ENCODE assay signal across 9 cellular contexts in the genomic region with DNA sequence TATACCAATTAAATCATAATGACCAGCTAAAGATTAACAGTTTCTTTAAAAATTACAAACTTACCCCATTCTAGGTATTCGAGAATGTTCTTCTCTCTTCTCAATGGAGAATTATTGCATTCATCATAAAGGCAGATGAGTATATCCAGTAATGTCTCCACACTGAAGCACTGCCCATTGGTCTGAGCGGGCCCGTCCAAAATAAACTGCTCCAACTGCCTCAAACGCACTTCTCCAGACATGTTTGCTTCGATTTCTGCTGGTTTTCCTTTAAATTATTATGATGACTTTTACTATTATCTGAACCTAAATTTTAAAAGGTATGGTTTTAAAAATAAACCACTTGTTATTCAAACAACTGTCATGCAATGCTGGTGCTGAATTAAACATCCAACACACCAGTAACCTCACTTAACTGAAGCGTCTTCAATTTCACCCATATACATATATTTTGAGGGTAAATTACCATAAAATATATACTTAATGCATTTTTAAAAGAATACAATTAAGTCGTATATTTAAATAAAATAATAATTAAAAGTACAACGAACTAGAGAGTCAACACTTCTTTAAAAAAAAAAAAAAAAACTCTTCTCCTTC. TPM values are rescaled to one million over a fixed set of nuclear protein-coding genes. Genes with fewer than 3 reads are reported as not detected.
DNase-seq lines count a peak whose midpoint lies in the region; ATAC-seq and TF ChIP-seq lines count a peak whose summit lies in the region.
"Had no signal": no experiment of that assay in that cellular context is flagged by ENCODE, and none has a peak within 500 bp of the region (broad histone marks: within the 10 kb centered on the region; RNA-seq: fewer than 3 reads in every experiment).

No MANE protein-coding gene starts in this region.

- no peak overlapping the region for H4K5ac ChIP-seq in H9 (ENCODE audit: insufficient read length, low read depth, low read length)

- peaks cover 21% of the 10 kb centered on the region; the same call in 1 of the 2 replicates for H3K79me2 ChIP-seq in H9 (ENCODE audit: insufficient read depth, low read length)

- no peak overlapping the region for H3K4ac ChIP-seq in H9 (ENCODE audit: low read depth, low read length)

- H3K56ac ChIP-seq in H9 (ENCODE audit: insufficient read length, low read depth, low read length): no peak overlapping the region

- peaks cover 3% of the 10 kb centered on the region for H3K27me3 Mint-ChIP-seq in H9 (ENCODE audit: low read depth)
- peaks cover 48% of the 10 kb centered on the region for H3K27me3 Mint-ChIP-seq in activated T-helper 17 cell treated with anti-CD3 and anti-CD28 coated beads, Interleukin-2, amount 50 U/mL, for 72 hours

- H3K9me3 ChIP-seq in H9 (ENCODE audit: control insufficient read depth, low read depth, low read length) (no peaks in the 10 kb centered on the region), iPS DF 6.9 (ENCODE audit: control insufficient read depth, insufficient read depth, low read length) (no peaks in the 10 kb centered on the region)
- H3K9me3 ChIP-seq: neutrophil had no signal

- H2AFZ ChIP-seq in H9 (ENCODE audit: low read length): peak overlapping the region; percentile 36

- no peak overlapping the region for H2BK20ac ChIP-seq in H9 (ENCODE audit: low read depth, low read length, poor library complexity, severe bottlenecking)

- no peak for TF ChIP-seq CTCF in H9 (conservative IDR thresholded peaks at IDR 0.05)

- H3K27ac ChIP-seq in H9 (ENCODE audit: insufficient read length, low read depth, low read length) (peak overlapping the region; percentile 65), iPS DF 6.9 (ENCODE audit: low read length) (no peak overlapping the region), skin epidermis (peak overlapping the region in 7 of 21 experiments; percentile 3 to 96 (median 90))
- H3K27ac ChIP-seq: neutrophil had no signal

- H3K9me3 Mint-ChIP-seq in H9: 0 out of 5 replicates have a peak, but pooled peaks cover 0 to 2% of the 10 kb centered on the region in 2 experiments
- no peaks in the 10 kb centered on the region for H3K9me3 Mint-ChIP-seq in activated T-helper 17 cell treated with anti-CD3 and anti-CD28 coated beads, Interleukin-2, amount 50 U/mL, for 72 hours

- H2BK12ac ChIP-seq in H9 (ENCODE audit: insufficient read length, low read depth, low read length): no peak overlapping the region

- H4K91ac ChIP-seq in H9 (ENCODE audit: insufficient read length, low read depth, low read length): no peak overlapping the region

- H3K4me1 Mint-ChIP-seq in H9: peaks cover 35 to 45% of the 10 kb centered on the region in 2 experiments
- no peaks in the 10 kb centered on the region for H3K4me1 Mint-ChIP-seq in activated T-helper 17 cell treated with anti-CD3 and anti-CD28 coated beads, Interleukin-2, amount 50 U/mL, for 72 hours

- peak overlapping the region; percentile 87 to 94 for H3K4me3 Mint-ChIP-seq in H9
- H3K4me3 Mint-ChIP-seq in activated T-helper 17 cell treated with anti-CD3 and anti-CD28 coated beads, Interleukin-2, amount 50 U/mL, for 72 hours: peak overlapping the region; percentile 78

- H3K23ac ChIP-seq in H9 (ENCODE audit: insufficient read length, low read depth, low read length): no peak overlapping the region

- peaks cover 12% of the 10 kb centered on the region for H3K23me2 ChIP-seq in H9 (ENCODE audit: insufficient read length, low read depth, low read length, poor library complexity, severe bottlenecking)

- no peaks in the 10 kb centered on the region for H3K79me1 ChIP-seq in H9 (ENCODE audit: insufficient read depth, low read depth, low read length, poor library complexity, severe bottlenecking)

- no peak overlapping the region for H3T11ph ChIP-seq in H9 (ENCODE audit: low read length)

- H3K18ac ChIP-seq in H9 (ENCODE audit: insufficient read length, low read depth, low read length): no peak overlapping the region

- no peak overlapping the region for H2BK120ac ChIP-seq in H9 (ENCODE audit: low read depth, low read length, poor library complexity, severe bottlenecking)

- H3K14ac ChIP-seq in H9 (ENCODE audit: insufficient read depth, low read length): no peak overlapping the region

- no peaks in the 10 kb centered on the region for H3K27me3 ChIP-seq in H9 (ENCODE audit: insufficient read depth, low read length)
- H3K27me3 ChIP-seq in iPS DF 6.9 (ENCODE audit: control insufficient read depth, insufficient read depth, low read length): no peaks in the 10 kb centered on the region

- H4K20me1 ChIP-seq in H9 (ENCODE audit: control insufficient read depth, insufficient read depth, insufficient read length): no peaks in the 10 kb centered on the region

- in situ Hi-C loops in ACHN (cut with HindIII; ENCODE audit: low pct_ligation_motif_present, low pct_unique_long_range_greater_than_20kb, low sequenced_read_pairs): no loop called here

- ATAC-seq in activated T-helper 17 cell treated with anti-CD3 and anti-CD28 coated beads, Interleukin-2, amount 50 U/mL, for 72 hours (replicated peaks): no peak
- ATAC-seq in GM18517 (IDR thresholded peaks at IDR 0.05; ENCODE audit: unreplicated experiment) (no peak), HG02642 (IDR thresholded peaks at IDR 0.05; ENCODE audit: poor library complexity, unreplicated experiment) (no peak)

- H3K36me3 ChIP-seq in iPS DF 6.9 (ENCODE audit: control insufficient read depth, insufficient read depth, low read length): no peaks in the 10 kb centered on the region
- H3K36me3 ChIP-seq: neutrophil had no signal

- H3K4me2 ChIP-seq in H9 (ENCODE audit: insufficient read depth, insufficient read length, low read length): peak overlapping the region; percentile 85

- no CpG with 5 or more reads among the region's 8 CpGs for WGBS in H9 (ENCODE audit: extremely low coverage, insufficient read length, low lambda C conversion rate)
- no CpG with 5 or more reads among the region's 8 CpGs for WGBS in iPS DF 6.9 (ENCODE audit: insufficient coverage, insufficient read length)

- H3K9ac ChIP-seq in H9 (ENCODE audit: extremely low read depth, insufficient read length, low read length): peak overlapping the region; percentile 84

- peaks cover 0 to 2% (median 0%) of the 10 kb centered on the region in 3 experiments; a peak in 2 of 7 replicates for H3K36me3 Mint-ChIP-seq in H9 (ENCODE audit: insufficient read depth in 1 of 3, low read depth in 3 of 3)
- no peaks in the 10 kb centered on the region for H3K36me3 Mint-ChIP-seq in activated T-helper 17 cell treated with anti-CD3 and anti-CD28 coated beads, Interleukin-2, amount 50 U/mL, for 72 hours (ENCODE audit: low read depth)

- peak overlapping the region; percentile 81; the same call in 1 of the 2 replicates for H3K4me3 ChIP-seq in iPS DF 6.9 (ENCODE audit: low read length)
- peak overlapping the region; percentile 57 to 91 (median 74) for H3K4me3 ChIP-seq in skin epidermis

- H3K27ac Mint-ChIP-seq in H9: peak overlapping the region; percentile 93 to 97 (median 96)
- no peak overlapping the region for H3K27ac Mint-ChIP-seq in activated T-helper 17 cell treated with anti-CD3 and anti-CD28 coated beads, Interleukin-2, amount 50 U/mL, for 72 hours

- no peak overlapping the region for H2AK5ac ChIP-seq in H9 (ENCODE audit: insufficient read length, low read length)

- H4K8ac ChIP-seq in H9 (replicated peaks; ENCODE audit: insufficient read length, low read depth, low read length): no peak overlapping the region

- H2BK15ac ChIP-seq in H9 (ENCODE audit: low read depth, low read length): no peak overlapping the region

- peaks cover 3% of the 10 kb centered on the region; the same call in 1 of the 2 replicates for H3K4me1 ChIP-seq in H9 (ENCODE audit: insufficient read depth, low read length)
- H3K4me1 ChIP-seq in iPS DF 6.9 (ENCODE audit: control insufficient read depth, insufficient read depth, low read length): no peaks in the 10 kb centered on the region; the same call in 1 of the 2 replicates

- DNase-seq in ACHN: peak; percentile 41
- DNase-seq in H9: no peak
- DNase-seq in iPS DF 6.9 (ENCODE audit: low read depth, low spot score): no peak
- no peak for DNase-seq in mucosa of gallbladder (ENCODE audit: low spot score)

- no peak overlapping the region for H2BK5ac ChIP-seq in H9 (ENCODE audit: insufficient read length, low read length)

RNA-seq across cellular contexts. Expression of a gene that starts 1.3 kb away (rescaled TPM):
- total RNA-seq in H9 (2021) (30.1 and 30.8 TPM in 2 replicates), mucosa of gallbladder (54.7 TPM)
- total RNA-seq in activated T-helper 17 cell treated with anti-CD3 and anti-CD28 coated beads, Interleukin-2, amount 50 U/mL, for 72 hours: 1 to 10 TPM; 2.7 to 2.9 TPM
